ENCODE assay signal across 16 cellular contexts in genomic region chr21:35041122-35041521, GRCh38. TPM values are rescaled to one million over a fixed set of nuclear protein-coding genes. Genes with fewer than 3 reads are reported as not detected.
DNase-seq lines count a peak whose midpoint lies in the region; ATAC-seq, FAIRE-seq and TF ChIP-seq lines count a peak whose summit lies in the region.
"Had no signal": no experiment of that assay in that cellular context is flagged by ENCODE, and none has a peak within 500 bp of the region (broad histone marks: within the 10 kb centered on the region; RNA-seq: fewer than 3 reads in every experiment).

No MANE protein-coding gene starts in this region.

- H3K36me3 ChIP-seq in Karpas-422 (ENCODE audit: insufficient read depth, low read length) = peaks cover 10% of the 10 kb centered on the region; the same call in 1 of the 2 replicates
- H3K36me3 ChIP-seq in PC-3 (ENCODE audit: low read depth, low read length) = peaks cover 45% of the 10 kb centered on the region

- H2AFZ ChIP-seq in Karpas-422 (ENCODE audit: low read length) = no peak overlapping the region
- H2AFZ ChIP-seq in PC-3 (ENCODE audit: low read length) = no peak overlapping the region

- H3K9me3 ChIP-seq in Karpas-422 (ENCODE audit: low read length) (no peaks in the 10 kb centered on the region), PC-3 (ENCODE audit: low read length) (no peaks in the 10 kb centered on the region)
- H3K9me3 ChIP-seq: gastrocnemius medialis had no signal

- no peak for FAIRE-seq in GM12892 (lab: Jason Lieb, UNC)
- FAIRE-seq: A204.1, G401.6, RCC 7860 had no signal

- no TSS peak for BruUV-seq in PC-3 (replicated peaks; lab: Mats Ljungman, UMichigan)

- intact Hi-C loops in activated CD4-positive, alpha-beta T cell treated with anti-CD3 and anti-CD28 coated beads, Interleukin-2, amount 10 ng/mL, durations not matched to agents 24 days and 14 days (cut with micrococcal nuclease) = no loop called here
- intact Hi-C loops in PC-3 (cut with micrococcal nuclease) = no loop called here

- no peaks in the 10 kb centered on the region for H3F3A ChIP-seq in PC-3 (ENCODE audit: low read length, unreplicated experiment)

- CTCF ChIA-PET in PC-3 (lab: Charles Lee) = no interaction called here

- no peaks in the 10 kb centered on the region for H3K27me3 Mint-ChIP-seq in activated CD4-positive, alpha-beta T cell treated with anti-CD3 and anti-CD28 coated beads, Interleukin-2, amount 10 ng/mL, durations not matched to agents 24 days and 14 days
- no peaks in the 10 kb centered on the region for H3K27me3 Mint-ChIP-seq in activated naive CD8-positive, alpha-beta T cell
- no peaks in the 10 kb centered on the region for H3K27me3 Mint-ChIP-seq in natural killer cell treated with Interleukin-12 subunit alpha and Interleukin-12 subunit beta and Interleukin-15 and Interleukin-18, amount 100 ng/mL, for 72 hours

- no peak for TF ChIP-seq CTCF in PC-3 (conservative IDR thresholded peaks at IDR 0.05; ENCODE audit: low read depth, low read length)

- POLR2A ChIA-PET in PC-3 (lab: Charles Lee; ENCODE audit: unreplicated experiment) = interaction anchor here (0.7 kb wide), 1 partner anchor 10 kb away, joined by 3 read pairs; no protein-coding TSS in a partner anchor

- peaks cover 58% of the 10 kb centered on the region for H3K36me3 Mint-ChIP-seq in activated CD4-positive, alpha-beta T cell treated with anti-CD3 and anti-CD28 coated beads, Interleukin-2, amount 10 ng/mL, durations not matched to agents 24 days and 14 days (ENCODE audit: low read depth)
- H3K36me3 Mint-ChIP-seq in activated naive CD8-positive, alpha-beta T cell = peaks cover 35% of the 10 kb centered on the region
- no peaks in the 10 kb centered on the region for H3K36me3 Mint-ChIP-seq in natural killer cell treated with Interleukin-12 subunit alpha and Interleukin-12 subunit beta and Interleukin-15 and Interleukin-18, amount 100 ng/mL, for 72 hours

- H3K27ac ChIP-seq in Karpas-422 (ENCODE audit: low read length) = peak overlapping the region; percentile 69
- no peak overlapping the region for H3K27ac ChIP-seq in PC-3 (ENCODE audit: low read length)
- H3K27ac ChIP-seq: coronary artery, gastrocnemius medialis had no signal

- H3K27ac Mint-ChIP-seq in activated CD4-positive, alpha-beta T cell treated with anti-CD3 and anti-CD28 coated beads, Interleukin-2, amount 10 ng/mL, durations not matched to agents 24 days and 14 days = no peak overlapping the region
- peak overlapping the region; percentile 77 for H3K27ac Mint-ChIP-seq in activated naive CD8-positive, alpha-beta T cell
- H3K27ac Mint-ChIP-seq in natural killer cell treated with Interleukin-12 subunit alpha and Interleukin-12 subunit beta and Interleukin-15 and Interleukin-18, amount 100 ng/mL, for 72 hours = peak overlapping the region; percentile 95

- H3K79me2 ChIP-seq in Karpas-422 (ENCODE audit: low read length) (peaks cover 96% of the 10 kb centered on the region), PC-3 (ENCODE audit: low read length) (peaks cover 98% of the 10 kb centered on the region)

- no peak for ATAC-seq in natural killer cell treated with Interleukin-12 subunit alpha and Interleukin-12 subunit beta and Interleukin-15 and Interleukin-18, amount 100 ng/mL, for 72 hours
- no peak for ATAC-seq in PC-3
- ATAC-seq: gastrocnemius medialis had no signal

- H3K4me2 ChIP-seq in Karpas-422 (ENCODE audit: low read depth, low read length, poor library complexity, severe bottlenecking) = peak overlapping the region; percentile 89
- no peak overlapping the region for H3K4me2 ChIP-seq in PC-3 (ENCODE audit: low read length)

- H3K9ac ChIP-seq in Karpas-422 (ENCODE audit: low read length) (no peak overlapping the region), PC-3 (ENCODE audit: low read length) (no peak overlapping the region)

- H4K20me1 ChIP-seq in Karpas-422 (ENCODE audit: insufficient read depth, low read depth, low read length) (peaks cover 18% of the 10 kb centered on the region; the same call in 1 of the 2 replicates), PC-3 (ENCODE audit: low read length) (no peaks in the 10 kb centered on the region)

- H3K27me3 ChIP-seq in Karpas-422 (ENCODE audit: low read length) = no peaks in the 10 kb centered on the region
- no peaks in the 10 kb centered on the region for H3K27me3 ChIP-seq in PC-3 (ENCODE audit: low read length)
- H3K27me3 ChIP-seq: gastrocnemius medialis had no signal

- no peaks in the 10 kb centered on the region for H3K9me3 Mint-ChIP-seq in activated CD4-positive, alpha-beta T cell treated with anti-CD3 and anti-CD28 coated beads, Interleukin-2, amount 10 ng/mL, durations not matched to agents 24 days and 14 days
- no peaks in the 10 kb centered on the region for H3K9me3 Mint-ChIP-seq in activated naive CD8-positive, alpha-beta T cell (ENCODE audit: low read depth)
- H3K9me3 Mint-ChIP-seq in natural killer cell treated with Interleukin-12 subunit alpha and Interleukin-12 subunit beta and Interleukin-15 and Interleukin-18, amount 100 ng/mL, for 72 hours = no peaks in the 10 kb centered on the region

- H3K9me2 ChIP-seq in Karpas-422 (replicated peaks; ENCODE audit: insufficient read depth, low read length) (no peaks in the 10 kb centered on the region), PC-3 (replicated peaks; ENCODE audit: low read length) (no peaks in the 10 kb centered on the region)

- no peak for TF ChIP-seq POLR2A in GM12892 (IDR thresholded peaks at IDR 0.05; ENCODE audit: low read depth, low read length)

- H3K4me1 Mint-ChIP-seq in activated CD4-positive, alpha-beta T cell treated with anti-CD3 and anti-CD28 coated beads, Interleukin-2, amount 10 ng/mL, durations not matched to agents 24 days and 14 days = peaks cover 91% of the 10 kb centered on the region
- peaks cover 93% of the 10 kb centered on the region for H3K4me1 Mint-ChIP-seq in activated naive CD8-positive, alpha-beta T cell (ENCODE audit: low read depth)
- peaks cover 81 to 89% of the 10 kb centered on the region in 2 donors for H3K4me1 Mint-ChIP-seq in natural killer cell treated with Interleukin-12 subunit alpha and Interleukin-12 subunit beta and Interleukin-15 and Interleukin-18, amount 100 ng/mL, for 72 hours (ENCODE audit: low read depth in 2 of 2)

- peak overlapping the region; percentile 42 for H3K4me3 Mint-ChIP-seq in activated CD4-positive, alpha-beta T cell treated with anti-CD3 and anti-CD28 coated beads, Interleukin-2, amount 10 ng/mL, durations not matched to agents 24 days and 14 days
- peak overlapping the region; percentile 54 for H3K4me3 Mint-ChIP-seq in activated naive CD8-positive, alpha-beta T cell
- H3K4me3 Mint-ChIP-seq in natural killer cell treated with Interleukin-12 subunit alpha and Interleukin-12 subunit beta and Interleukin-15 and Interleukin-18, amount 100 ng/mL, for 72 hours = peak overlapping the region; percentile 98
- H3K4me3 Mint-ChIP-seq: neural crest cell had no signal

- DNase-seq in activated CD4-positive, alpha-beta T cell treated with anti-CD3 and anti-CD28 coated beads, Interleukin-2, amount 10 ng/mL, durations not matched to agents 24 days and 14 days = no peak
- DNase-seq in activated CD4-positive, alpha-beta T cell treated with anti-CD3 and anti-CD28 coated beads, Interleukin-2, amount 50 U/mL, for 4 hours = no peak
- DNase-seq in Karpas-422 (peak; percentile 56), GF-D8 (lab: John Stamatoyannopoulos, UW) (no peak), GM12892 (ENCODE audit: insufficient read length) (no peak), PC-3 (no peak)
- no peak for DNase-seq in natural killer cell treated with Interleukin-12 subunit alpha and Interleukin-12 subunit beta and Interleukin-15 and Interleukin-18, amount 100 ng/mL, for 72 hours (ENCODE audit: low spot score)
- DNase-seq: gastrocnemius medialis, NCI-H2081 treated with DMSO at 0.1 percent for 48 hours, NCI-H748 treated with DMSO at 0.1 percent for 48 hours had no signal

- H3K4me3 ChIP-seq in Karpas-422 (ENCODE audit: low read length) (peak overlapping the region; percentile 35), PC-3 (ENCODE audit: low read length) (no peak overlapping the region)
- H3K4me3 ChIP-seq: coronary artery, gastrocnemius medialis had no signal

- H3K4me1 ChIP-seq in Karpas-422 (ENCODE audit: low read length) (peaks cover 75% of the 10 kb centered on the region), PC-3 (ENCODE audit: insufficient read depth, low read length) (peaks cover 12% of the 10 kb centered on the region)

RNA-seq across cellular contexts. Expression of gene RUNX1, which starts 8.0 kb away (rescaled TPM):
- total RNA-seq in activated CD4-positive, alpha-beta T cell treated with anti-CD3 and anti-CD28 coated beads, Interleukin-2, amount 10 ng/mL, durations not matched to agents 24 days and 14 days = 100 and 101 TPM in 2 replicates
- total RNA-seq in Karpas-422 (2014; rRNA removed; shearing (Covaris generic); ENCODE audit: low replicate concordance) = 19.2 and 20.5 TPM in 2 replicates
- total RNA-seq in natural killer cell treated with Interleukin-12 subunit alpha and Interleukin-12 subunit beta and Interleukin-15 and Interleukin-18, amount 100 ng/mL, for 72 hours = 100 to 1,000 TPM in 1 of 2 donors, 10 to 100 TPM in 1; 67.8 to 121 TPM
- polyA plus RNA-seq in GM12892 (2012; ENCODE audit: missing spikeins) = 9.1 TPM
- total RNA-seq in PC-3 (2014; rRNA removed) = 55.2 and 77.8 TPM in 2 replicates

Comparison
In these comparisons a context has a peak if more than half of its experiments do, and no peak if none do; other contexts are left out.
1. H3K4me3 Mint-ChIP-seq: peak in every context shown above with its lines; median percentile 98 in natural killer cell treated with Interleukin-12 subunit alpha and Interleukin-12 subunit beta and Interleukin-15 and Interleukin-18, amount 100 ng/mL, for 72 hours; 54 in activated naive CD8-positive, alpha-beta T cell; 42 in activated CD4-positive, alpha-beta T cell treated with anti-CD3 and anti-CD28 coated beads, Interleukin-2, amount 10 ng/mL, durations not matched to agents 24 days and 14 days.